14 cellular contexts compared by ENCODE assay signal in genomic region chr1:62722796-62723195, GRCh38. TPM values are rescaled to one million over a fixed set of nuclear protein-coding genes. Genes with fewer than 3 reads are reported as not detected.
DNase-seq lines count a peak whose midpoint lies in the region; ATAC-seq and TF ChIP-seq lines count a peak whose summit lies in the region.
"Had no signal": no experiment of that assay in that cellular context is flagged by ENCODE, and none has a peak within 500 bp of the region (broad histone marks: within the 10 kb centered on the region; RNA-seq: fewer than 3 reads in every experiment).

No MANE protein-coding gene starts in this region.

- H3K36me3 Mint-ChIP-seq in activated T-cell treated with anti-CD3 and anti-CD28 coated beads, Interleukin-2, amount 50 U/mL, for 4 hours (ENCODE audit: insufficient read depth) = no peaks in the 10 kb centered on the region
- H3K36me3 Mint-ChIP-seq: type B pancreatic cell had no signal

- in situ Hi-C loops in GM23248 (cut with MboI) = no loop called here

- TF ChIP-seq CTCF in heart left ventricle (IDR thresholded peaks at IDR 0.05) = no peak

- H3K4me1 ChIP-seq in heart left ventricle = peaks cover 0 to 45% (median 16%) of the 10 kb centered on the region in 12 donors
- peaks cover 5% of the 10 kb centered on the region for H3K4me1 ChIP-seq in right cardiac atrium (ENCODE audit: control insufficient read depth, insufficient read depth, low read length)
- H3K4me1 ChIP-seq in GM23248 (ENCODE audit: insufficient read depth) = peaks cover 44% of the 10 kb centered on the region

- peak in 3 of 4 donors; percentile 12 to 52 (median 33) for ATAC-seq in heart left ventricle
- ATAC-seq in right cardiac atrium = no peak
- ATAC-seq in HG02623 (IDR thresholded peaks at IDR 0.05; ENCODE audit: unreplicated experiment) = peak; percentile 55
- peak; percentile 72 for ATAC-seq in HG03521 (IDR thresholded peaks at IDR 0.05; ENCODE audit: unreplicated experiment)
- ATAC-seq in activated T-cell treated with anti-CD3 and anti-CD28 coated beads, Interleukin-2, amount 50 U/mL, for 4 hours = no peak

- no peak overlapping the region for H3K9ac ChIP-seq in GM23248

- no peaks in the 10 kb centered on the region for H3K9me2 ChIP-seq in GM23248 (ENCODE audit: insufficient read depth)

- no peak overlapping the region for H2AFZ ChIP-seq in GM23248

- no peak for TF ChIP-seq POLR2A in heart left ventricle (IDR thresholded peaks at IDR 0.05)

- H3K27me3 Mint-ChIP-seq in activated T-cell treated with anti-CD3 and anti-CD28 coated beads, Interleukin-2, amount 50 U/mL, for 4 hours (ENCODE audit: low read depth) = peaks cover 10% of the 10 kb centered on the region

- peak overlapping the region in 1 of 12 donors; percentile 43 for H3K27ac ChIP-seq in heart left ventricle
- no peak overlapping the region for H3K27ac ChIP-seq in right cardiac atrium (ENCODE audit: low read length)
- no peak overlapping the region for H3K27ac ChIP-seq in GM23248
- H3K27ac ChIP-seq: ascending aorta had no signal

- no peak overlapping the region for H3K4me3 ChIP-seq in heart left ventricle
- H3K4me3 ChIP-seq in right cardiac atrium (ENCODE audit: low read length) = no peak overlapping the region
- no peak overlapping the region for H3K4me3 ChIP-seq in GM23248
- H3K4me3 ChIP-seq: ascending aorta had no signal

- H3K4me1 Mint-ChIP-seq in activated T-cell treated with anti-CD3 and anti-CD28 coated beads, Interleukin-2, amount 50 U/mL, for 4 hours (ENCODE audit: low read depth) = peaks cover 5% of the 10 kb centered on the region

- DNase-seq in heart left ventricle (no peak), right cardiac atrium (no peak), NCI-H1930 (lab: John Stamatoyannopoulos, UW) (no peak), GM23248 (no peak), NCI-H2171 treated with DMSO at 0.1 percent for 48 hours (lab: John Stamatoyannopoulos, UW) (no peak)
- no peak for DNase-seq in activated T-cell treated with anti-CD3 and anti-CD28 coated beads, Interleukin-2, amount 50 U/mL, for 4 hours
- DNase-seq: DMS79, midbrain, NCI-H146, T-helper 9 cell had no signal

- H3K9me3 ChIP-seq in heart left ventricle = no peaks in the 10 kb centered on the region
- no peaks in the 10 kb centered on the region for H3K9me3 ChIP-seq in right cardiac atrium (ENCODE audit: control insufficient read depth, low read length)
- no peaks in the 10 kb centered on the region for H3K9me3 ChIP-seq in GM23248 (ENCODE audit: low read depth)
- H3K9me3 ChIP-seq: ascending aorta had no signal

- H3K27me3 ChIP-seq in heart left ventricle (peaks cover 0 to 27% (median 0%) of the 10 kb centered on the region in 9 donors), right cardiac atrium (ENCODE audit: control insufficient read depth, insufficient read depth) (no peaks in the 10 kb centered on the region), GM23248 (replicated peaks; ENCODE audit: insufficient read depth) (no peaks in the 10 kb centered on the region)
- H3K27me3 ChIP-seq: ascending aorta had no signal

- no peaks in the 10 kb centered on the region for H3K79me2 ChIP-seq in GM23248 (ENCODE audit: insufficient read depth)

- no peak overlapping the region for H3K4me3 Mint-ChIP-seq in activated T-cell treated with anti-CD3 and anti-CD28 coated beads, Interleukin-2, amount 50 U/mL, for 4 hours
- H3K4me3 Mint-ChIP-seq: type B pancreatic cell had no signal

- H3K4me2 ChIP-seq in GM23248 (ENCODE audit: unreplicated experiment) = no peak overlapping the region

- H3F3A ChIP-seq in GM23248 (ENCODE audit: insufficient read depth) = peaks cover 38% of the 10 kb centered on the region

- no peaks in the 10 kb centered on the region for H3K9me3 Mint-ChIP-seq in activated T-cell treated with anti-CD3 and anti-CD28 coated beads, Interleukin-2, amount 50 U/mL, for 4 hours
- H3K9me3 Mint-ChIP-seq: type B pancreatic cell had no signal

- H4K20me1 ChIP-seq in GM23248 (ENCODE audit: insufficient read depth) = no peaks in the 10 kb centered on the region

- no peaks in the 10 kb centered on the region for H3K36me3 ChIP-seq in heart left ventricle
- no peaks in the 10 kb centered on the region for H3K36me3 ChIP-seq in GM23248 (ENCODE audit: low read depth)
- H3K36me3 ChIP-seq: ascending aorta had no signal

- intact Hi-C loops in heart left ventricle (cut with DNase I) (no loop called here), right cardiac atrium (cut with DNase I) (no loop called here)

RNA-seq across cellular contexts. Expression of gene DOCK7, which starts 34.6 kb away (rescaled TPM):
- total RNA-seq in heart left ventricle (10 to 100 TPM in 7 of 9 donors, 1 to 10 TPM in 2; 5.8 to 26.7 (median 12.0) TPM), right cardiac atrium (10 to 100 TPM; 11.4 to 17.9 (median 13.3) TPM)
- polyA plus RNA-seq in heart left ventricle (1 to 10 TPM; 2.9 to 6.2 TPM), right cardiac atrium (4.2 TPM), GM23248 (2016; fragmentation: Nextera tagmentation; extraction: Ambion mirVana) (41.5 and 42.1 TPM in 2 replicates)
- total RNA-seq in activated T-cell treated with anti-CD3 and anti-CD28 coated beads, Interleukin-2, amount 50 U/mL, for 4 hours = 1 to 10 TPM; 5.2 to 8.6 (median 7.3) TPM
- total RNA-seq in GM23248 (2014; rRNA removed; shearing (Covaris generic)) = 70.9 and 83.8 TPM in 2 replicates

Comparison
In these comparisons a context has a peak if more than half of its experiments do, and no peak if none do; other contexts are left out.
1. ATAC-seq: peak in heart left ventricle (3 of 4), HG02623 (single experiment) and HG03521 (single experiment); none in right cardiac atrium (0 of 2) and activated T-cell treated with anti-CD3 and anti-CD28 coated beads, Interleukin-2, amount 50 U/mL, for 4 hours (0 of 2).